In the genomic region with DNA sequence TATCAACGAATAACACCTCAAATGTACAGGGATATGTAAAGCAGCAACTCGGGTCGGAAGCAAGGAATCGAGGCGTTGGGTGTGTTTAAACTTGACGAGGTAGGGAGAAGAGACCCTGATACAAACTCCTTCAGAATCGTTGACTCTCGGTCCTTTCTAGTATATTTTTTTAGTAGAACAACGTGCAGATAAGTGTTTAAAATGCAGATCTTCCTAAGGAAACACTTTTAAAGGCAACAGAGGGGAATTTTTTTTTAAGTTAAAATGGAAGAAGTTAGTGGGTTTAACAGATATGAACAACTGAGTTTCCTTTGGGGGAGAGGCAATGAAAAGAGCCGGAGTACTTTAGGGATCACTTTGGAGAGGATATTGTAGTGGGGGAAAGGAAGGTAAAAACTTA, we compare ENCODE assay signal across 8 cellular contexts. TPM values are rescaled to one million over a fixed set of nuclear protein-coding genes. Genes with fewer than 3 reads are reported as not detected.
A peak's percentile ranks its signal among the peaks of the same experiment; 100 is the strongest.
DNase-seq lines count a peak whose midpoint lies in the region; ATAC-seq and TF ChIP-seq lines count a peak whose summit lies in the region.

No MANE protein-coding gene starts in this region.

- H3K9me3 ChIP-seq in esophagus muscularis mucosa: no peaks in the 10 kb centered on the region

- peaks cover 34 to 47% (median 40%) of the 10 kb centered on the region in 4 donors for H3K4me1 ChIP-seq in esophagus muscularis mucosa

- intact Hi-C loops in esophagus muscularis mucosa (cut with DNase I): loop anchor here (5.0 to 10.0 kb wide), 2 partner anchors 162 to 191 kb away; partner anchors contain the start of gene PPM1L

- TF ChIP-seq POLR2A in esophagus muscularis mucosa (IDR thresholded peaks at IDR 0.05; ENCODE audit: low read depth): no peak

- CTCF ChIA-PET in RWPE1 (lab: Yijun Ruan, JAX): no interaction called here

- H3K36me3 ChIP-seq in GM06990 (ENCODE audit: control insufficient read depth, insufficient read depth, low read length) (no peaks in the 10 kb centered on the region), esophagus muscularis mucosa (peaks cover 0 to 8% (median 3%) of the 10 kb centered on the region in 4 donors)

- WGBS in esophagus muscularis mucosa: 19% methylated on average over 10 of the region's 10 CpGs

- DNase-seq in GM06990 (ENCODE audit: extremely low read depth, insufficient read length) (no peak), RWPE1 (ENCODE audit: low spot score) (no peak), esophagus muscularis mucosa (ENCODE audit: extremely low spot score) (no peak), putamen (ENCODE audit: low spot score) (peak; percentile 9), NCI-H524 treated with DMSO at 0.1 percent for 48 hours (lab: John Stamatoyannopoulos, UW) (no peak), cerebellar nuclear complex (lab: John Stamatoyannopoulos, UW) (no peak), AML-193 (lab: John Stamatoyannopoulos, UW) (no peak)

- TF ChIP-seq CTCF in GM06990 (IDR thresholded peaks at IDR 0.05; ENCODE audit: insufficient read depth, low read length, poor library complexity, severe bottlenecking) (no peak), RWPE1 (conservative IDR thresholded peaks at IDR 0.05; ENCODE audit: low read depth) (no peak), esophagus muscularis mucosa (IDR thresholded peaks at IDR 0.05) (no peak)

- POLR2A ChIA-PET in RWPE1 (lab: Yijun Ruan, JAX; ENCODE audit: low non-redundant PET): interaction anchor here (0.6 kb wide), 1 partner anchor 18 kb away, joined by 3 read pairs; no protein-coding TSS in a partner anchor

- no peak for TF ChIP-seq EP300 in esophagus muscularis mucosa (IDR thresholded peaks at IDR 0.05)

- no peak for ATAC-seq in HG03159 (IDR thresholded peaks at IDR 0.05; ENCODE audit: unreplicated experiment)

- H3K27ac ChIP-seq in RWPE1 (peak overlapping the region; percentile 100), esophagus muscularis mucosa (replicated peaks in 1 of 4) (peak overlapping the region; percentile 98 to 99 (median 99))

- H3K4me3 ChIP-seq in GM06990 (replicated peaks; ENCODE audit: low read depth, low read length): peak overlapping the region; percentile 89
- peak overlapping the region; percentile 85 to 96 (median 90) for H3K4me3 ChIP-seq in esophagus muscularis mucosa

- no peaks in the 10 kb centered on the region for H3K27me3 ChIP-seq in GM06990 (replicated peaks; ENCODE audit: control insufficient read depth, insufficient read depth, low read length)
- H3K27me3 ChIP-seq in esophagus muscularis mucosa: no peaks in the 10 kb centered on the region

RNA-seq across cellular contexts. Expression of gene KPNA4, which starts 1.1 kb away (rescaled TPM):
- 10 to 100 TPM; 48.2 to 60.6 (median 55.3) TPM for total RNA-seq in esophagus muscularis mucosa
